22 cellular contexts compared by ENCODE assay signal in the genomic region with DNA sequence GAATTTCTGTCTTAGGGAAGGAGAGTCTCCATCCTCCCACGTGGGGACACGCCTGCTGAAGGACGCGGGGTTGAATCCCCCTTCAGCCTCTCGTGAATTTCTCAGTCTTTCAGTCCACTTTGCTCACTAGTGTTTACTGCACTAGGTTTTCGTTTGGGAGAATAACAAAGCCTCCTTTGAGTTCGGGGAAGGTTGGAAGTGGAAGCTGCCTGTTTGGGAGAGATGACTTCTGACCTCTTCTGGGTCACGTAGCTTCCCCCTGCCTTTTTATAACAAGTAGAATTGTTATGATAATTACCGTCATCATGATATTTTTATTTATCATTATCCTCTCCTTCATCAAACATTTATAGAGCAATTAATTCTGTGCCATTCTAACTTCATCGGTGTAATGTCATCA.
"Had no signal": no experiment of that assay in that cellular context is flagged by ENCODE, and none has a peak within 500 bp of the region (broad histone marks: within the 10 kb centered on the region; RNA-seq: fewer than 3 reads in every experiment).

No MANE protein-coding gene starts in this region.

- H3K9me3 ChIP-seq: body of pancreas had no signal

- H3K4me3 ChIP-seq: ascending aorta, body of pancreas had no signal

- H3K4me1 ChIP-seq: ascending aorta, body of pancreas had no signal

- H3K27ac ChIP-seq: ascending aorta, body of pancreas had no signal

- H3K27me3 Mint-ChIP-seq: activated CD4-positive, alpha-beta memory T cell treated with anti-CD3 and anti-CD28 coated beads for 36 hours; activated CD4-positive, alpha-beta T cell treated with anti-CD3 and anti-CD28 coated beads, Interleukin-2, amount 10 ng/mL, durations not matched to agents 7 days and 5 days; activated naive CD4-positive, alpha-beta T cell treated with anti-CD3 and anti-CD28 coated beads, Interleukin-2, amount 50 U/mL, for 24 hours; activated T-helper 17 cell treated with anti-CD3 and anti-CD28 coated beads, Interleukin-2, amount 50 U/mL, for 72 hours had no signal

- H3K36me3 ChIP-seq: ascending aorta had no signal

- DNase-seq: activated CD4-positive, alpha-beta memory T cell treated with anti-CD3 and anti-CD28 coated beads for 36 hours; activated CD4-positive, alpha-beta T cell treated with anti-CD3 and anti-CD28 coated beads, Interleukin-2, amount 10 ng/mL, durations not matched to agents 7 days and 5 days; activated CD4-positive, CD25-positive, alpha-beta regulatory T cell; activated T-cell treated with anti-CD3 and anti-CD28 coated beads for 4 hours; activated T-cell treated with anti-CD3 and anti-CD28 coated beads, Interleukin-2, amount 50 U/mL, for 48 hours; body of pancreas; IMR-90; Kasumi-1; KBM-7; NCI-H1105 treated with DMSO at 0.1 percent for 48 hours; NCI-H1436 treated with DMSO at 0.1 percent for 48 hours; NCI-H187 treated with DMSO at 0.1 percent for 48 hours; NCI-H2171; NCI-H2227 treated with DMSO at 0.1 percent for 48 hours; NCI-H526 treated with DMSO at 0.1 percent for 48 hours; NCI-H82; SIG-M5; T-helper 2 cell; T1000 had no signal

- H3K36me3 Mint-ChIP-seq: activated CD4-positive, alpha-beta memory T cell treated with anti-CD3 and anti-CD28 coated beads for 36 hours; activated naive CD4-positive, alpha-beta T cell treated with anti-CD3 and anti-CD28 coated beads, Interleukin-2, amount 50 U/mL, for 24 hours had no signal

- H3K4me3 Mint-ChIP-seq: activated CD4-positive, alpha-beta memory T cell treated with anti-CD3 and anti-CD28 coated beads for 36 hours; activated CD4-positive, alpha-beta T cell treated with anti-CD3 and anti-CD28 coated beads, Interleukin-2, amount 10 ng/mL, durations not matched to agents 7 days and 5 days; activated naive CD4-positive, alpha-beta T cell treated with anti-CD3 and anti-CD28 coated beads, Interleukin-2, amount 50 U/mL, for 24 hours; activated T-helper 17 cell treated with anti-CD3 and anti-CD28 coated beads, Interleukin-2, amount 50 U/mL, for 72 hours had no signal

- ATAC-seq: activated T-helper 17 cell treated with anti-CD3 and anti-CD28 coated beads, Interleukin-2, amount 50 U/mL, for 72 hours; body of pancreas had no signal

- H3K27me3 ChIP-seq: ascending aorta, body of pancreas had no signal

- H3K9me3 Mint-ChIP-seq: activated CD4-positive, alpha-beta memory T cell treated with anti-CD3 and anti-CD28 coated beads for 36 hours; activated CD4-positive, alpha-beta T cell treated with anti-CD3 and anti-CD28 coated beads, Interleukin-2, amount 10 ng/mL, durations not matched to agents 7 days and 5 days; activated naive CD4-positive, alpha-beta T cell treated with anti-CD3 and anti-CD28 coated beads, Interleukin-2, amount 50 U/mL, for 24 hours; activated T-helper 17 cell treated with anti-CD3 and anti-CD28 coated beads, Interleukin-2, amount 50 U/mL, for 72 hours had no signal

- H3K27ac Mint-ChIP-seq: activated CD4-positive, alpha-beta memory T cell treated with anti-CD3 and anti-CD28 coated beads for 36 hours; activated CD4-positive, alpha-beta T cell treated with anti-CD3 and anti-CD28 coated beads, Interleukin-2, amount 10 ng/mL, durations not matched to agents 7 days and 5 days; activated naive CD4-positive, alpha-beta T cell treated with anti-CD3 and anti-CD28 coated beads, Interleukin-2, amount 50 U/mL, for 24 hours; activated T-helper 17 cell treated with anti-CD3 and anti-CD28 coated beads, Interleukin-2, amount 50 U/mL, for 72 hours had no signal
